Comparison of ENCODE assay signal across 15 cellular contexts in the genomic region with DNA sequence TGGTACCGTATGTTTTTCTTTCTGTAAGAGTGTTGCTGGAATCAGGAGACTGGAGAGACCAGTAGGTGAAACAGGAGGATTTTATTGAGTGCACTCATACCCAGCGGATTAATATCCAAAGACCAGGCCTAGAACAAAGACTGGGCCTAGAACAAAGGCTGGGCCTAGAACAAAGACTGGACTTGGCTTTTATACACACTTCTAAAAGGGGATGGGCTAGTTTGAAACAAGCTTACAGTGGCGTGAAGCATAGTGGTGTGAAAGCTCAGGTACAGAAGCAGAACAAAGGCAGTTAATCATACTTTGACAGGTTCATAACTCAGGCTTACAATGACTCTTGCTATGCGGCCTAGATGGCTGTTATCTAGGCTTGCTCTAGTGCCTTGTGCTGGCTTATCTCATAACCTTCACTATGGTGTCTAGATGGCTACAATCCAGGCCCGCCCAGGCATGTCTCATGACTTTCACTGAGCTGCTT.
DNase-seq lines count a peak whose midpoint lies in the region; ATAC-seq and TF ChIP-seq lines count a peak whose summit lies in the region.
"Had no signal": no experiment of that assay in that cellular context is flagged by ENCODE, and none has a peak within 500 bp of the region (broad histone marks: within the 10 kb centered on the region; RNA-seq: fewer than 3 reads in every experiment).

No MANE protein-coding gene starts in this region.

- ATAC-seq in HG03159 (IDR thresholded peaks at IDR 0.05; ENCODE audit: unreplicated experiment) (no peak), GM19351 (IDR thresholded peaks at IDR 0.05; ENCODE audit: unreplicated experiment) (no peak)
- ATAC-seq: activated naive CD8-positive, alpha-beta T cell treated with anti-CD3 and anti-CD28 coated beads, Interleukin-2, amount 50 U/mL, for 24 hours; sciatic nerve; stimulated activated memory B cell treated with anti-CD40 and anti-IgM and Interleukin-4, amounts not matched to agents 10 μg/mL and 1 μg/mL and 100 μg/mL, for 72 hours had no signal

- H3K27me3 Mint-ChIP-seq in glutamatergic neuron (ENCODE audit: unreplicated experiment) (peaks cover 1% of the 10 kb centered on the region), osteocyte (ENCODE audit: unreplicated experiment) (no peaks in the 10 kb centered on the region)
- H3K27me3 Mint-ChIP-seq: activated naive CD8-positive, alpha-beta T cell treated with anti-CD3 and anti-CD28 coated beads, Interleukin-2, amount 50 U/mL, for 24 hours; stimulated activated memory B cell treated with anti-CD40 and anti-IgM and Interleukin-4, amounts not matched to agents 10 μg/mL and 1 μg/mL and 100 μg/mL, for 72 hours had no signal

- H3K4me2 ChIP-seq in BLaER1 treated with 17β-estradiol and CSF1 and Interleukin-3, amounts not matched to agents 10 nM and 100 nM: no peak overlapping the region

- H3K4me3 Mint-ChIP-seq in glutamatergic neuron (ENCODE audit: unreplicated experiment) (no peak overlapping the region), osteocyte (ENCODE audit: unreplicated experiment) (no peak overlapping the region)
- H3K4me3 Mint-ChIP-seq: activated naive CD8-positive, alpha-beta T cell treated with anti-CD3 and anti-CD28 coated beads, Interleukin-2, amount 50 U/mL, for 24 hours; nephron; stimulated activated memory B cell treated with anti-CD40 and anti-IgM and Interleukin-4, amounts not matched to agents 10 μg/mL and 1 μg/mL and 100 μg/mL, for 72 hours had no signal

- H3K9me3 Mint-ChIP-seq in glutamatergic neuron (ENCODE audit: unreplicated experiment) (peaks cover 6% of the 10 kb centered on the region), osteocyte (ENCODE audit: unreplicated experiment) (peaks cover 26% of the 10 kb centered on the region)

- no peaks in the 10 kb centered on the region for H3K27me3 ChIP-seq in BLaER1 treated with 17β-estradiol and CSF1 and Interleukin-3, amounts not matched to agents 10 nM and 100 nM

- no peaks in the 10 kb centered on the region for H3K4me1 ChIP-seq in BLaER1 treated with 17β-estradiol and CSF1 and Interleukin-3, amounts not matched to agents 10 nM and 100 nM

- no peaks in the 10 kb centered on the region for H4K20me1 ChIP-seq in BLaER1 treated with 17β-estradiol and CSF1 and Interleukin-3, amounts not matched to agents 10 nM and 100 nM

- TF ChIP-seq CTCF in glutamatergic neuron (IDR thresholded peaks at IDR 0.05; ENCODE audit: partially characterized antibody, unreplicated experiment): no peak
- no peak for TF ChIP-seq CTCF in osteocyte (IDR thresholded peaks at IDR 0.05)

- H3K27ac ChIP-seq in BLaER1 treated with 17β-estradiol and CSF1 and Interleukin-3, amounts not matched to agents 10 nM and 100 nM: no peak overlapping the region
- H3K27ac ChIP-seq: SK-N-MC had no signal

- H3K4me3 ChIP-seq in BLaER1 treated with 17β-estradiol and CSF1 and Interleukin-3, amounts not matched to agents 10 nM and 100 nM: peak overlapping the region in 6 of 10 experiments; percentile 14 to 49 (median 22); a peak in 10 of 20 replicates
- H3K4me3 ChIP-seq: SK-N-MC had no signal

- peaks cover 20% of the 10 kb centered on the region for H3K36me3 Mint-ChIP-seq in glutamatergic neuron (ENCODE audit: unreplicated experiment)
- H3K36me3 Mint-ChIP-seq in osteocyte (ENCODE audit: unreplicated experiment): peaks cover 56% of the 10 kb centered on the region

- H3K4me1 Mint-ChIP-seq in glutamatergic neuron (ENCODE audit: low read depth, unreplicated experiment) (no peaks in the 10 kb centered on the region), osteocyte (ENCODE audit: unreplicated experiment) (no peaks in the 10 kb centered on the region)
- H3K4me1 Mint-ChIP-seq: activated naive CD8-positive, alpha-beta T cell treated with anti-CD3 and anti-CD28 coated beads, Interleukin-2, amount 50 U/mL, for 24 hours; nephron; stimulated activated memory B cell treated with anti-CD40 and anti-IgM and Interleukin-4, amounts not matched to agents 10 μg/mL and 1 μg/mL and 100 μg/mL, for 72 hours had no signal

- H3K9ac ChIP-seq in BLaER1 treated with 17β-estradiol and CSF1 and Interleukin-3, amounts not matched to agents 10 nM and 100 nM: no peak overlapping the region

- DNase-seq in HUDEP-2 (lab: John Stamatoyannopoulos, UW; ENCODE audit: unreplicated experiment in 76 of 76) (peak in 72 of 76 experiments; percentile 3 to 92 (median 52)), astrocyte of the hippocampus (ENCODE audit: low read depth, low spot score) (peak; percentile 10), glutamatergic neuron (no peak), osteocyte (ENCODE audit: extremely low spot score, unreplicated experiment) (no peak)
- no peak for DNase-seq in activated CD4-positive, CD25-positive, alpha-beta regulatory T cell (lab: John Stamatoyannopoulos, UW)
- DNase-seq: activated naive CD8-positive, alpha-beta T cell treated with anti-CD3 and anti-CD28 coated beads, Interleukin-2, amount 50 U/mL, for 24 hours; C1 segment of cervical spinal cord; stimulated activated CD4-positive, alpha-beta T cell treated with anti-CD3 and anti-CD28 coated beads, Interleukin-4, amount 100 ng/mL, for 4 hours had no signal

- H3K36me3 ChIP-seq in BLaER1 treated with 17β-estradiol and CSF1 and Interleukin-3, amounts not matched to agents 10 nM and 100 nM: peaks cover 73 to 84% (median 81%) of the 10 kb centered on the region in 11 experiments

- H3K27ac Mint-ChIP-seq in glutamatergic neuron (ENCODE audit: unreplicated experiment) (peak overlapping the region; percentile 57), osteocyte (ENCODE audit: unreplicated experiment) (no peak overlapping the region)
- H3K27ac Mint-ChIP-seq: activated naive CD8-positive, alpha-beta T cell treated with anti-CD3 and anti-CD28 coated beads, Interleukin-2, amount 50 U/mL, for 24 hours; nephron; stimulated activated memory B cell treated with anti-CD40 and anti-IgM and Interleukin-4, amounts not matched to agents 10 μg/mL and 1 μg/mL and 100 μg/mL, for 72 hours had no signal

- peaks cover 75 to 86% (median 81%) of the 10 kb centered on the region in 11 experiments for H3K9me3 ChIP-seq in BLaER1 treated with 17β-estradiol and CSF1 and Interleukin-3, amounts not matched to agents 10 nM and 100 nM (replicated peaks in 1 of 11)

Comparison
In these comparisons a context has a peak if more than half of its experiments do, and no peak if none do; other contexts are left out.
1. DNase-seq: peak in HUDEP-2 (72 of 76) and astrocyte of the hippocampus (single experiment); none in glutamatergic neuron (single experiment), osteocyte (single experiment) and activated CD4-positive, CD25-positive, alpha-beta regulatory T cell (0 of 4).